Comparison of ENCODE assay signal across 36 cellular contexts in the genomic region with DNA sequence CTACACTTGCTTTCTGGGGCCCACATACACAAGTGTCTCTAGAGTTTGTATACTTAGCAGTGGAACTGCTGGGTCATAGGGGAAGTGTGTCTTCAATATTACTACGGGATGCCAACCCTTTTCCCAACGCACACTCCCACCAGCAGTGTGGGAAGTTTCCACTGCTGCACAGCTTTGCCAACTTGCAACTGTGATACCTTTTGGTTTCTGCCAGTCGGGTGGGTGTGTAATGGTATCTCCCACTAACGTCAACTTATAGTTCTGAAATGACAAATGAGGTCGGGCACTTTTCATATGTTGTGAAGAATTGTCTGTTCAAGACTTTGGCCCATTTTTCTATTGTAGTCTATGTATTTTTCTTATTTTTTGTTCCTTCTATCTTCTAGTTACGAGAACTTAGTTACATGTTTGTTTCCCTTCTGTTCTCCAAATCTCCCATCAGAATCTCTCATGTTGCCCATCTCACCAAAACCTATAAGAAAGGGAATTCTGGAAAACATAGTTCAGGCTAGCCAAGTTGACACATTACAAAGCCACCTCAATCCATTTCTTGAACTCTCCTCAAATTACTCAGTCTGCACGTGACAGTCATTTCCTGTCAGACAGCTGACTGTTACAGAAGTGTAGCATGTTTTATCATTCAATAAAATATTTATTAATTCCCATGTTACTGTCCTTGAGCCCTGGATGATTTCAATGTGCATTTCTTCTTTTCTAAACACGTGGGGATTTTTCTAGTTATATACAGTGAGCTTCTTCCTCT. TPM values are rescaled to one million over a fixed set of nuclear protein-coding genes. Genes with fewer than 3 reads are reported as not detected.
DNase-seq lines count a peak whose midpoint lies in the region; ATAC-seq and TF ChIP-seq lines count a peak whose summit lies in the region.
"Had no signal": no experiment of that assay in that cellular context is flagged by ENCODE, and none has a peak within 500 bp of the region (broad histone marks: within the 10 kb centered on the region; RNA-seq: fewer than 3 reads in every experiment).

No MANE protein-coding gene starts in this region.

- H3K4ac ChIP-seq in IMR-90 (ENCODE audit: low read depth, low read length) (no peak overlapping the region), neuronal stem cell (ENCODE audit: low read length) (no peak overlapping the region)

- CTCF ChIA-PET in IMR-90 (lab: Yijun Ruan, JAX), result no interaction called here

- TF ChIP-seq POLR2A in IMR-90 (IDR thresholded peaks at IDR 0.05; ENCODE audit: low read depth, low read length) (no peak), body of pancreas (IDR thresholded peaks at IDR 0.05) (no peak)

- H3K4me1 ChIP-seq in IMR-90 (ENCODE audit: control insufficient read depth, insufficient read depth, low read length) (no peaks in the 10 kb centered on the region), neuronal stem cell (ENCODE audit: control insufficient read depth in 2 of 2, insufficient read depth in 1 of 2, low read depth in 1 of 2, low read length in 2 of 2) (no peaks in the 10 kb centered on the region), body of pancreas (no peaks in the 10 kb centered on the region)
- H3K4me1 ChIP-seq: Caco-2, esophagus squamous epithelium, left lung, prostate gland had no signal

- WGBS in IMR-90 (ENCODE audit: extremely low coverage in 2 of 2, insufficient read length in 1 of 2), 2 experiments, result no CpG with 5 or more reads among the region's 8 CpGs
- no CpG with 5 or more reads among the region's 8 CpGs for WGBS in neuronal stem cell (ENCODE audit: extremely low coverage in 2 of 2, insufficient read length in 2 of 2, insufficient replicate concordance in 1 of 2), 2 donors
- 70 to 73% methylated on average over 6 to 8 of the region's 8 CpGs for WGBS in body of pancreas, 2 donors

- no peak overlapping the region for H3K9ac ChIP-seq in IMR-90 (ENCODE audit: low read depth, low read length)
- H3K9ac ChIP-seq in neuronal stem cell (ENCODE audit: low read depth, low read length, poor library complexity), result no peak overlapping the region

- H2BK15ac ChIP-seq in IMR-90 (ENCODE audit: low read depth, low read length) (no peak overlapping the region), neuronal stem cell (ENCODE audit: low read length) (no peak overlapping the region)

- no peak overlapping the region for H3K56ac ChIP-seq in IMR-90 (ENCODE audit: extremely low read depth, insufficient read depth, low read length)

- H4K8ac ChIP-seq in IMR-90 (ENCODE audit: low read depth in 2 of 2, low read length in 2 of 2) (no peak overlapping the region), neuronal stem cell (ENCODE audit: low read depth, low read length) (no peak overlapping the region)

- DNase-seq in ELR (ENCODE audit: low read depth), result peak; percentile 15
- DNase-seq in IMR-90, result peak; percentile 4
- peak; percentile 34 for DNase-seq in choroid plexus epithelial cell (ENCODE audit: low read depth)
- no peak for DNase-seq in neuronal stem cell (ENCODE audit: low spot score)
- DNase-seq in activated effector memory CD4-positive, alpha-beta T cell treated with anti-CD3 and anti-CD28 coated beads, Interleukin-2, amount 50 U/mL, for 16 hours, result no peak
- DNase-seq in body of pancreas, result no peak
- DNase-seq: activated CD4-positive, alpha-beta T cell treated with anti-CD3 and anti-CD28 coated beads for 1 hour; activated CD8-positive, alpha-beta memory T cell treated with anti-CD3 and anti-CD28 coated beads, Interleukin-2, amount 10 ng/mL, durations not matched to agents 7 days and 5 days; activated naive CD4-positive, alpha-beta T cell treated with anti-CD3 and anti-CD28 coated beads, Interleukin-2, amount 50 U/mL, for 16 hours; C1 segment of cervical spinal cord; Caco-2; cortex of kidney; endodermal cell; esophagus squamous epithelium; GF-D8; hypothalamus; left lung; mesendoderm; MG63; NCI-H1417; NCI-H2029 treated with DMSO at 0.1 percent for 48 hours; NCI-H226; NCI-H774; stimulated activated CD4-positive, alpha-beta T cell treated with anti-CD3 and anti-CD28 coated beads, Interleukin-15, amount 100 ng/mL, for 24 hours; stimulated activated naive CD4-positive, alpha-beta T cell; testis had no signal

- 0 out of 2 replicates have a peak, but pooled peaks cover 2% of the 10 kb centered on the region for H3K9me3 ChIP-seq in IMR-90 (ENCODE audit: control insufficient read depth, insufficient read depth, low read length)
- no peaks in the 10 kb centered on the region for H3K9me3 ChIP-seq in neuronal stem cell (replicated peaks in 1 of 2; ENCODE audit: control insufficient read depth in 2 of 2, insufficient read depth in 1 of 2, low read depth in 1 of 2, low read length in 2 of 2)
- H3K9me3 ChIP-seq in body of pancreas, result no peaks in the 10 kb centered on the region
- H3K9me3 ChIP-seq: Caco-2, esophagus squamous epithelium, left lung, MG63, neutrophil, prostate gland, testis had no signal

- ATAC-seq in IMR-90 (ENCODE audit: low read depth), result no peak
- ATAC-seq in HG02759 (IDR thresholded peaks at IDR 0.05; ENCODE audit: unreplicated experiment), result no peak
- ATAC-seq in HG03354 (IDR thresholded peaks at IDR 0.05; ENCODE audit: poor library complexity, severe bottlenecking, unreplicated experiment), result no peak
- no peak for ATAC-seq in body of pancreas
- ATAC-seq: activated CD8-positive, alpha-beta memory T cell treated with anti-CD3 and anti-CD28 coated beads, Interleukin-2, amount 10 ng/mL, durations not matched to agents 7 days and 5 days; left lung; sciatic nerve had no signal

- H3K18ac ChIP-seq in IMR-90 (ENCODE audit: low read depth, low read length) (no peak overlapping the region), neuronal stem cell (ENCODE audit: low read length) (no peak overlapping the region)

- H4K5ac ChIP-seq in IMR-90 (ENCODE audit: low read depth, low read length), result no peak overlapping the region

- H2BK20ac ChIP-seq in IMR-90 (ENCODE audit: low read depth, low read length), result no peak overlapping the region

- H3K14ac ChIP-seq in IMR-90 (replicated peaks; ENCODE audit: low read depth, low read length) (no peak overlapping the region), neuronal stem cell (ENCODE audit: low read length) (no peak overlapping the region)

- H2BK120ac ChIP-seq in IMR-90 (ENCODE audit: low read depth, low read length) (no peak overlapping the region), neuronal stem cell (ENCODE audit: low read depth, low read length) (no peak overlapping the region)

- H3K23ac ChIP-seq in IMR-90 (ENCODE audit: low read depth, low read length) (no peak overlapping the region), neuronal stem cell (ENCODE audit: low read depth, low read length, poor library complexity) (no peak overlapping the region)

- no peak overlapping the region for H3K4me3 ChIP-seq in IMR-90 (ENCODE audit: insufficient read depth, low read depth, low read length)
- no peak overlapping the region for H3K4me3 ChIP-seq in choroid plexus epithelial cell (ENCODE audit: low read depth, low read length)
- no peak overlapping the region for H3K4me3 ChIP-seq in neuronal stem cell (ENCODE audit: low read length in 2 of 2)
- H3K4me3 ChIP-seq in body of pancreas, result no peak overlapping the region
- H3K4me3 ChIP-seq: cardiac muscle cell, esophagus squamous epithelium, left lung, MG63, prostate gland, testis had no signal

- BruUV-seq in IMR-90 (replicated peaks; lab: Mats Ljungman, UMichigan), result no TSS peak

- H2AK5ac ChIP-seq in IMR-90 (ENCODE audit: low read depth, low read length), result no peak overlapping the region
- H2AK5ac ChIP-seq in neuronal stem cell (ENCODE audit: low read depth, low read length), result no peak overlapping the region

- H3K79me1 ChIP-seq in IMR-90 (ENCODE audit: low read depth in 1 of 2, low read length in 2 of 2), result no peaks in the 10 kb centered on the region
- no peaks in the 10 kb centered on the region for H3K79me1 ChIP-seq in neuronal stem cell (ENCODE audit: low read depth, low read length)

- H3K27ac ChIP-seq in IMR-90 (ENCODE audit: insufficient read depth, low read length) (no peak overlapping the region), neuronal stem cell (replicated peaks; ENCODE audit: low read length) (no peak overlapping the region), body of pancreas (no peak overlapping the region)
- H3K27ac ChIP-seq: cardiac muscle cell, esophagus squamous epithelium, left lung, neutrophil, prostate gland, RWPE1 had no signal

- POLR2A ChIA-PET in IMR-90 (lab: Charles Lee; ENCODE audit: unreplicated experiment), result no interaction called here

- no peak overlapping the region for H2AK9ac ChIP-seq in IMR-90 (replicated peaks; ENCODE audit: low read depth, low read length, poor library complexity)

- H4K91ac ChIP-seq in IMR-90 (ENCODE audit: insufficient read depth, low read depth, low read length) (no peak overlapping the region), neuronal stem cell (ENCODE audit: low read depth, low read length, poor library complexity) (no peak overlapping the region)

- H3K36me3 ChIP-seq in IMR-90 (ENCODE audit: control insufficient read depth, insufficient read depth, low read length) (no peaks in the 10 kb centered on the region), neuronal stem cell (replicated peaks in 1 of 2; ENCODE audit: control insufficient read depth in 2 of 2, insufficient read depth in 2 of 2, low read length in 2 of 2) (no peaks in the 10 kb centered on the region), body of pancreas (replicated peaks in 1 of 2; ENCODE audit: insufficient read depth in 1 of 2, low read depth in 2 of 2) (no peaks in the 10 kb centered on the region)
- H3K36me3 ChIP-seq: cardiac muscle cell, esophagus squamous epithelium, left lung, MG63, neutrophil, prostate gland had no signal

- H2AFZ ChIP-seq in IMR-90 (replicated peaks; ENCODE audit: low read length, poor library complexity) (no peak overlapping the region), neuronal stem cell (ENCODE audit: low read length) (peak overlapping the region; percentile 41)

- in situ Hi-C loops in IMR-90 (cut with MboI; ENCODE audit: low sequenced_read_pairs), result no loop called here

- intact Hi-C loops in IMR-90 (cut with micrococcal nuclease) (no loop called here), body of pancreas (cut with DNase I) (no loop called here)

- H4K20me1 ChIP-seq in IMR-90 (ENCODE audit: insufficient read depth, low read length), result no peaks in the 10 kb centered on the region

- H3K4me2 ChIP-seq in IMR-90 (ENCODE audit: low read depth, low read length) (no peak overlapping the region), neuronal stem cell (ENCODE audit: insufficient read depth, low read length, poor library complexity, severe bottlenecking) (no peak overlapping the region)

- TF ChIP-seq RAD21 in IMR-90 (IDR thresholded peaks at IDR 0.05; ENCODE audit: low read length), result no peak

- H3K27me3 ChIP-seq in IMR-90 (ENCODE audit: control insufficient read depth, insufficient read depth, low read length) (peaks cover 8% of the 10 kb centered on the region), neuronal stem cell (ENCODE audit: control insufficient read depth in 3 of 3, insufficient read depth in 3 of 3, low read depth in 1 of 3, low read length in 3 of 3) (peaks cover 0 to 31% (median 0%) of the 10 kb centered on the region in 3 experiments), body of pancreas (no peaks in the 10 kb centered on the region)
- H3K27me3 ChIP-seq: esophagus squamous epithelium, MG63, neutrophil, testis had no signal

- H2BK12ac ChIP-seq in neuronal stem cell (ENCODE audit: low read length), result no peak overlapping the region

- dilution Hi-C loops in IMR-90 (cut with HindIII; ENCODE audit: low sequenced_read_pairs, unreplicated experiment), result no loop called here

- no peak for TF ChIP-seq CTCF in IMR-90 (conservative IDR thresholded peaks at IDR 0.05; ENCODE audit: low read depth, low read length)
- TF ChIP-seq CTCF in choroid plexus epithelial cell (conservative IDR thresholded peaks at IDR 0.05; ENCODE audit: low read depth, low read length), result no peak
- no peak for TF ChIP-seq CTCF in body of pancreas (IDR thresholded peaks at IDR 0.05)

- H2BK5ac ChIP-seq in IMR-90 (ENCODE audit: low read depth, low read length, poor library complexity, severe bottlenecking), result no peak overlapping the region
- H2BK5ac ChIP-seq in neuronal stem cell (ENCODE audit: low read length), result no peak overlapping the region

- H3K9me1 ChIP-seq in IMR-90 (ENCODE audit: insufficient read depth, low read length), result no peaks in the 10 kb centered on the region

RNA-seq across cellular contexts. Expression of gene PNMA6E, which starts 30.7 kb away (rescaled TPM):
- total RNA-seq in IMR-90 (2012; rRNA removed) (not detected in 2 replicates), body of pancreas (not detected)
- polyA plus RNA-seq in IMR-90 (2012; rRNA removed), result not detected in 2 replicates
- polyA plus RNA-seq in IMR-90 (2012; cell fraction: cytosol; rRNA removed), result not detected in 2 replicates
- polyA plus RNA-seq in IMR-90 (2012; cell fraction: nucleus; rRNA removed; ENCODE audit: low replicate concordance), result not detected in 2 replicates
- not detected for polyA plus RNA-seq in neuronal stem cell (2013, experiment 1 of 2)
- not detected for polyA plus RNA-seq in neuronal stem cell (2013, experiment 2 of 2)
- total RNA-seq: activated CD8-positive, alpha-beta memory T cell treated with anti-CD3 and anti-CD28 coated beads, Interleukin-2, amount 10 ng/mL, durations not matched to agents 7 days and 5 days; activated T-helper 1 cell treated with anti-CD3 and anti-CD28 coated beads, Interleukin-12 subunit alpha, Interleukin-12 subunit beta, Interleukin-2, Interleukin-4 antibody, amounts not matched to agents 30 ng/mL and 10 ng/mL and 1 ng/mL, durations not matched to agents 14 hours and 24 hours and 36 hours; Caco-2; endodermal cell; esophagus squamous epithelium; left lung; sciatic nerve; urinary bladder had no signal
- polyA plus RNA-seq: cardiac muscle cell, IgD-negative memory B cell, urinary bladder had no signal

RNA-seq across cellular contexts. Expression of gene ZNF275, which starts 36.5 kb away (rescaled TPM):
- total RNA-seq in IMR-90 (2012; rRNA removed) (6.6 and 8.3 TPM in 2 replicates), body of pancreas (10 to 100 TPM in 1 of 2 donors, 1 to 10 TPM in 1; 8.0 to 12.2 TPM)
- 9.4 and 9.7 TPM in 2 replicates for polyA plus RNA-seq in IMR-90 (2012; rRNA removed)
- 4.1 and 4.8 TPM in 2 replicates for polyA plus RNA-seq in IMR-90 (2012; cell fraction: cytosol; rRNA removed)
- 15.4 and 28.1 TPM in 2 replicates for polyA plus RNA-seq in IMR-90 (2012; cell fraction: nucleus; rRNA removed; ENCODE audit: low replicate concordance)
- polyA plus RNA-seq in neuronal stem cell (2013, experiment 1 of 2), result 6.8 TPM
- 7.2 TPM for polyA plus RNA-seq in neuronal stem cell (2013, experiment 2 of 2)

RNA-seq across cellular contexts. Expression of gene ZFP92, which starts 40.8 kb away (rescaled TPM):
- total RNA-seq in IMR-90 (2012; rRNA removed) (under 0.01 TPM in 2 replicates), body of pancreas (under 1 TPM; 0.33 to 0.78 TPM)
- 0.03 and 0.04 TPM in 2 replicates for polyA plus RNA-seq in IMR-90 (2012; rRNA removed)
- polyA plus RNA-seq in IMR-90 (2012; cell fraction: cytosol; rRNA removed), result 0.01 and 0.04 TPM in 2 replicates
- polyA plus RNA-seq in IMR-90 (2012; cell fraction: nucleus; rRNA removed; ENCODE audit: low replicate concordance), result 0.14 and 0.19 TPM in 2 replicates
- polyA plus RNA-seq in neuronal stem cell (2013, experiment 1 of 2), result 0.15 TPM
- polyA plus RNA-seq in neuronal stem cell (2013, experiment 2 of 2), result 0.11 TPM
- polyA plus RNA-seq: cardiac muscle cell had no signal

RNA-seq across cellular contexts. Expression of gene PNMA6F, which starts 48.9 kb away (rescaled TPM):
- total RNA-seq in IMR-90 (2012; rRNA removed) (not detected in 2 replicates), body of pancreas (not detected)
- not detected in 2 replicates for polyA plus RNA-seq in IMR-90 (2012; rRNA removed)
- polyA plus RNA-seq in IMR-90 (2012; cell fraction: cytosol; rRNA removed), result not detected in 2 replicates
- not detected in 2 replicates for polyA plus RNA-seq in IMR-90 (2012; cell fraction: nucleus; rRNA removed; ENCODE audit: low replicate concordance)
- polyA plus RNA-seq in neuronal stem cell (2013, experiment 1 of 2), result 0.20 TPM
- polyA plus RNA-seq in neuronal stem cell (2013, experiment 2 of 2), result 0.25 TPM
- total RNA-seq: activated CD8-positive, alpha-beta memory T cell treated with anti-CD3 and anti-CD28 coated beads, Interleukin-2, amount 10 ng/mL, durations not matched to agents 7 days and 5 days; activated T-helper 1 cell treated with anti-CD3 and anti-CD28 coated beads, Interleukin-12 subunit alpha, Interleukin-12 subunit beta, Interleukin-2, Interleukin-4 antibody, amounts not matched to agents 30 ng/mL and 10 ng/mL and 1 ng/mL, durations not matched to agents 14 hours and 24 hours and 36 hours; Caco-2; cardiac muscle cell; endodermal cell; esophagus squamous epithelium; left lung; sciatic nerve; urinary bladder had no signal
- polyA plus RNA-seq: cardiac muscle cell, IgD-negative memory B cell, urinary bladder had no signal

Comparison
In these comparisons a context has a peak if more than half of its experiments do, and no peak if none do; other contexts are left out.
1. DNase-seq: peak in ELR (single experiment), IMR-90 (single experiment) and choroid plexus epithelial cell (single experiment); none in neuronal stem cell (single experiment), activated effector memory CD4-positive, alpha-beta T cell treated with anti-CD3 and anti-CD28 coated beads, Interleukin-2, amount 50 U/mL, for 16 hours (single experiment) and body of pancreas (0 of 4).